ENCODE assay signal across 1 cellular context in the genomic region with DNA sequence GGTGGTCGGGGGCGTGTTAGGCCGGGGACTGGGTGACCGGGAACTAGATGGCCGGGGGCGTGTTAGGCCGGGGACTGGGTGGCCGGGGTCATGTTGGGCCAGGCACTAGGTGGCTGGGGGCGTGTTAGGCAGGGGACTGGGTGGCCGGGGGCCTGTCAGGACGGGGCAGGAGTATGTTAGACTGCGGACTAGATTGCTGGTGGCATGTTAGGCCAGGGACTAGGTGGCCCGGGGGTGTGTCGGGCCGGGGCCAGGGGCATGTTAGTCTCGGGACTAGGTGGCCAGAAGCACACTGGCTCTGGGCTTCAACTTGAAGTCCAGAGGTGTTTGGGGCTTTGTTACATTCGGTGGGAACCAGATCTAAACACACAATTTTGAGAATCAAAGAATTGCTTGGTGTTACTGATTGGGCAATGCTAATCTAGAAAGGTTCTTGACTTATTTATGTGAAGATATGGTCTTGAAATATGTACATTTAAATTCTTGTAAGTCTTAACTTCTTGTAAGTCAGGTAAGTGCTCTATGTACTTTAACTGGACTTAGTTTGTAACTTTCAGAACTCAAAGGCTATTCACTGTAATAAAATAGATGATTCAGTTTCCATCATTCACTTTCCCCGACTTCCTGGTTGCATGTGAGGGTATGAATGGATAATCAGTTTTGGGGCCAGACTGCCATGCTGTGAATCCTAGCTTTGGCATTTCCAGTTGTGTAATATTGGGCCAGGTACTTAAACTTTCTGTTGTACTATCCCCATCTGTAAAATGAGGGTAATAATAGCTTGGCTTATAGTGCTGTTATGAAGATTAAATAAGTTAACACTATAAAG.
TF ChIP-seq lines count a peak whose summit lies in the region.

No MANE protein-coding gene starts in this region.

TF ChIP-seq in K562, 482 proteins besides CTCF, POLR2A, EP300 and RAD21:
- TF ChIP-seq HIVEP1 (CRISPR knock-in tag; IDR thresholded peaks at IDR 0.05) (no peak), CEBPB (tag; IDR thresholded peaks at IDR 0.05) (peak; percentile 59), HDAC2 (IDR thresholded peaks at IDR 0.05) (no peak), ZNF347 (CRISPR knock-in tag; IDR thresholded peaks at IDR 0.05; ENCODE audit: low read depth) (no peak), BHLHE40 (IDR thresholded peaks at IDR 0.05; ENCODE audit: low read length) (no peak), EGR1 (conservative IDR thresholded peaks at IDR 0.05) (peak; percentile 16; the same call in 1 of the 2 replicates), MTA2 (IDR thresholded peaks at IDR 0.05; ENCODE audit: low read depth) (no peak), ZBTB7A (IDR thresholded peaks at IDR 0.05; ENCODE audit: borderline replicate concordance, control insufficient read depth, low read depth, low read length) (peak; percentile 7; the same call in 1 of the 2 replicates), ZNF778 (CRISPR knock-in tag; IDR thresholded peaks at IDR 0.05) (no peak), ZNF551 (CRISPR knock-in tag; IDR thresholded peaks at IDR 0.05) (no peak), SMARCE1 (IDR thresholded peaks at IDR 0.05) (no peak), HDAC1 (IDR thresholded peaks at IDR 0.05) (0 out of 4 replicates have a peak, but pooled peaks of 1 of the 2 experiments have one; percentile 31), PHB2 (IDR thresholded peaks at IDR 0.05; ENCODE audit: low read depth) (no peak), ZNF12 (CRISPR knock-in tag; IDR thresholded peaks at IDR 0.05) (0 out of 2 replicates have a peak, but pooled peaks have one; percentile 57), ZKSCAN3 (CRISPR knock-in tag; IDR thresholded peaks at IDR 0.05) (no peak), ZNF644 (tag; IDR thresholded peaks at IDR 0.05; ENCODE audit: low read depth) (no peak), ZZZ3 (IDR thresholded peaks at IDR 0.05) (no peak), PML (IDR thresholded peaks at IDR 0.05; ENCODE audit: low read length) (no peak), CEBPG (CRISPR knock-in tag; IDR thresholded peaks at IDR 0.05) (no peak), CEBPG (tag; conservative IDR thresholded peaks at IDR 0.05 in 1 of 2, IDR thresholded peaks at IDR 0.05 in 1 of 2) (peak; percentile 34 to 64; a peak in 3 of 4 replicates), CBFA2T2 (conservative IDR thresholded peaks at IDR 0.05) (no peak), RCOR1 (IDR thresholded peaks at IDR 0.05; ENCODE audit: borderline replicate concordance in 1 of 2, low read depth in 2 of 2, low read length in 2 of 2) (no peak), ZNF79 (CRISPR knock-in tag; IDR thresholded peaks at IDR 0.05; ENCODE audit: low read depth) (no peak)
- TF ChIP-seq, protein P1, sequence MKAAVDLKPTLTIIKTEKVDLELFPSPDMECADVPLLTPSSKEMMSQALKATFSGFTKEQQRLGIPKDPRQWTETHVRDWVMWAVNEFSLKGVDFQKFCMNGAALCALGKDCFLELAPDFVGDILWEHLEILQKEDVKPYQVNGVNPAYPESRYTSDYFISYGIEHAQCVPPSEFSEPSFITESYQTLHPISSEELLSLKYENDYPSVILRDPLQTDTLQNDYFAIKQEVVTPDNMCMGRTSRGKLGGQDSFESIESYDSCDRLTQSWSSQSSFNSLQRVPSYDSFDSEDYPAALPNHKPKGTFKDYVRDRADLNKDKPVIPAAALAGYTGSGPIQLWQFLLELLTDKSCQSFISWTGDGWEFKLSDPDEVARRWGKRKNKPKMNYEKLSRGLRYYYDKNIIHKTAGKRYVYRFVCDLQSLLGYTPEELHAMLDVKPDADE (conservative IDR thresholded peaks at IDR 0.05; ENCODE audit: control insufficient read depth, low read depth, low read length): no peak
- TF ChIP-seq, protein P2, sequence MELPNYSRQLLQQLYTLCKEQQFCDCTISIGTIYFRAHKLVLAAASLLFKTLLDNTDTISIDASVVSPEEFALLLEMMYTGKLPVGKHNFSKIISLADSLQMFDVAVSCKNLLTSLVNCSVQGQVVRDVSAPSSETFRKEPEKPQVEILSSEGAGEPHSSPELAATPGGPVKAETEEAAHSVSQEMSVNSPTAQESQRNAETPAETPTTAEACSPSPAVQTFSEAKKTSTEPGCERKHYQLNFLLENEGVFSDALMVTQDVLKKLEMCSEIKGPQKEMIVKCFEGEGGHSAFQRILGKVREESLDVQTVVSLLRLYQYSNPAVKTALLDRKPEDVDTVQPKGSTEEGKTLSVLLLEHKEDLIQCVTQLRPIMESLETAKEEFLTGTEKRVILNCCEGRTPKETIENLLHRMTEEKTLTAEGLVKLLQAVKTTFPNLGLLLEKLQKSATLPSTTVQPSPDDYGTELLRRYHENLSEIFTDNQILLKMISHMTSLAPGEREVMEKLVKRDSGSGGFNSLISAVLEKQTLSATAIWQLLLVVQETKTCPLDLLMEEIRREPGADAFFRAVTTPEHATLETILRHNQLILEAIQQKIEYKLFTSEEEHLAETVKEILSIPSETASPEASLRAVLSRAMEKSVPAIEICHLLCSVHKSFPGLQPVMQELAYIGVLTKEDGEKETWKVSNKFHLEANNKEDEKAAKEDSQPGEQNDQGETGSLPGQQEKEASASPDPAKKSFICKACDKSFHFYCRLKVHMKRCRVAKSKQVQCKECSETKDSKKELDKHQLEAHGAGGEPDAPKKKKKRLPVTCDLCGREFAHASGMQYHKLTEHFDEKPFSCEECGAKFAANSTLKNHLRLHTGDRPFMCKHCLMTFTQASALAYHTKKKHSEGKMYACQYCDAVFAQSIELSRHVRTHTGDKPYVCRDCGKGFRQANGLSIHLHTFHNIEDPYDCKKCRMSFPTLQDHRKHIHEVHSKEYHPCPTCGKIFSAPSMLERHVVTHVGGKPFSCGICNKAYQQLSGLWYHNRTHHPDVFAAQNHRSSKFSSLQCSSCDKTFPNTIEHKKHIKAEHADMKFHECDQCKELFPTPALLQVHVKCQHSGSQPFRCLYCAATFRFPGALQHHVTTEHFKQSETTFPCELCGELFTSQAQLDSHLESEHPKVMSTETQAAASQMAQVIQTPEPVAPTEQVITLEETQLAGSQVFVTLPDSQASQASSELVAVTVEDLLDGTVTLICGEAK (IDR thresholded peaks at IDR 0.05): 0 out of 2 replicates have a peak, but pooled peaks have one; percentile 3
- TF ChIP-seq, protein P2 (CRISPR knock-in tag; IDR thresholded peaks at IDR 0.05): no peak
- TF ChIP-seq, protein P3, sequence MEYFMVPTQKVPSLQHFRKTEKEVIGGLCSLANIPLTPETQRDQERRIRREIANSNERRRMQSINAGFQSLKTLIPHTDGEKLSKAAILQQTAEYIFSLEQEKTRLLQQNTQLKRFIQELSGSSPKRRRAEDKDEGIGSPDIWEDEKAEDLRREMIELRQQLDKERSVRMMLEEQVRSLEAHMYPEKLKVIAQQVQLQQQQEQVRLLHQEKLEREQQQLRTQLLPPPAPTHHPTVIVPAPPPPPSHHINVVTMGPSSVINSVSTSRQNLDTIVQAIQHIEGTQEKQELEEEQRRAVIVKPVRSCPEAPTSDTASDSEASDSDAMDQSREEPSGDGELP (CRISPR knock-in tag; IDR thresholded peaks at IDR 0.05; ENCODE audit: borderline replicate concordance): 0 out of 2 replicates have a peak, but pooled peaks have one; percentile 1
